ENCODE assay signal across 8 cellular contexts in genomic region chr7:26500749-26501352, GRCh38.
A peak's percentile ranks its signal among the peaks of the same experiment; 100 is the strongest.
DNase-seq lines count a peak whose midpoint lies in the region; ATAC-seq and TF ChIP-seq lines count a peak whose summit lies in the region.

No MANE protein-coding gene starts in this region.

- peak; percentile 63 for TF ChIP-seq CTCF in BJ (IDR thresholded peaks at IDR 0.05; ENCODE audit: insufficient read depth, low read depth, low read length)

- H3K36me3 ChIP-seq in BJ (ENCODE audit: control insufficient read depth, insufficient read depth, low read length), result no peaks in the 10 kb centered on the region

- no peaks in the 10 kb centered on the region for H3K27me3 ChIP-seq in BJ (ENCODE audit: control insufficient read depth, insufficient read depth, low read length)

- ATAC-seq in HG02870 (IDR thresholded peaks at IDR 0.05; ENCODE audit: unreplicated experiment), result no peak
- no peak for ATAC-seq in GM19455 (IDR thresholded peaks at IDR 0.05; ENCODE audit: unreplicated experiment)

- DNase-seq in BJ (ENCODE audit: low read depth), result no peak
- peak; percentile 31 for DNase-seq in GM19238 (ENCODE audit: insufficient read length, low spot score)
- DNase-seq in NCI-H748 treated with DMSO at 0.1 percent for 48 hours (lab: John Stamatoyannopoulos, UW), result peak; percentile 49
- DNase-seq in dermis microvascular lymphatic vessel endothelial cell (ENCODE audit: low read depth in 2 of 2), result peak; percentile 12 to 63
- peak; percentile 74 for DNase-seq in renal cortical epithelial cell (ENCODE audit: low read depth)
- DNase-seq in putamen (ENCODE audit: low spot score), result no peak

- CTCF ChIA-PET in BJ (lab: Yijun Ruan, JAX), result interaction anchor here (0.9 to 1.2 kb wide), 5 partner anchors 9 to 608 kb away, joined by 3 to 4 read pairs (median 3); no protein-coding TSS in a partner anchor

- no peak overlapping the region for H3K4me3 ChIP-seq in BJ (ENCODE audit: low read depth, low read length)

- POLR2A ChIA-PET in BJ (lab: Charles Lee), result no interaction called here

Comparison
In these comparisons a context has a peak if more than half of its experiments do, and no peak if none do; other contexts are left out.
1. DNase-seq: peak in GM19238 (single experiment), NCI-H748 treated with DMSO at 0.1 percent for 48 hours (single experiment), dermis microvascular lymphatic vessel endothelial cell (2 of 2) and renal cortical epithelial cell (single experiment); none in BJ (single experiment) and putamen (single experiment).